13 cellular contexts compared by ENCODE assay signal in the genomic region with DNA sequence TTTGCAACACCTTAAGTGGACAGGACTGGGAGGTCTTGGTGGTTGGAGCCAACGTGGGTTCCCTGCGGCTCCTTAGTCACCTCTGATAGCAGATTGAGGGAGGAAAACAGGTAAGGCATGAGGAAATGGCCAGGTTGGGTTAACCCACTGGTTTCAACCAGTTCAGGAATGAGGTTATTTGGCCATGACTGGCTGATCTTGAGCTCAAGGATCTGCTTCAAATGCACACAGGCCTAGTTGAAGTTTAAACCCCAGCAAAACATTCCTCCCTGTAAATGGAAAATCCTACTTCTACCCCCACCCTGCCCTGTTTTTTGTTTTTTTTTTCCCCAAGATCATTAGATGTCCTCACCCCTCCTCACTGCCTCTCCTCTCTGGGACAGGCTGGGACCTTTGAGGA.
"Had no signal": no experiment of that assay in that cellular context is flagged by ENCODE, and none has a peak within 500 bp of the region (broad histone marks: within the 10 kb centered on the region; RNA-seq: fewer than 3 reads in every experiment).

No MANE protein-coding gene starts in this region.

- H3K4me3 ChIP-seq: cardiac muscle cell, esophagus muscularis mucosa, mucosa of descending colon, thyroid gland, uterus had no signal

- H3K4me1 ChIP-seq: uterus had no signal

- H3K36me3 ChIP-seq: cardiac muscle cell, uterus had no signal

- H3K27me3 ChIP-seq: cardiac muscle cell, thyroid gland, uterus had no signal

- DNase-seq: activated CD4-positive, alpha-beta T cell treated with anti-CD3 and anti-CD28 coated beads, Interleukin-2, amount 10 ng/mL, durations not matched to agents 24 days and 14 days; activated naive CD4-positive, alpha-beta T cell treated with anti-CD3 and anti-CD28 coated beads, Interleukin-2, amount 50 U/mL, for 16 hours; left colon; mucosa of descending colon; stimulated activated CD4-positive, alpha-beta T cell treated with anti-CD3 and anti-CD28 coated beads, Interleukin-2, amount 100 ng/mL, for 48 hours; stimulated activated naive B cell treated with anti-CD40 and anti-IgM and Interleukin-4, amounts not matched to agents 10 μg/mL and 1 μg/mL and 100 μg/mL, for 72 hours; T-helper 2 cell; uterus had no signal

- H3K27ac ChIP-seq: cardiac muscle cell, esophagus muscularis mucosa, uterus had no signal

- ATAC-seq: left colon; mucosa of descending colon; naive thymus-derived CD4-positive, alpha-beta T cell; stimulated activated naive B cell treated with anti-CD40 and anti-IgM and Interleukin-4, amounts not matched to agents 10 μg/mL and 1 μg/mL and 100 μg/mL, for 72 hours; WTC11 had no signal

- H3K9me3 ChIP-seq: esophagus muscularis mucosa, mucosa of descending colon, thyroid gland, uterus had no signal
